18 cellular contexts compared by ENCODE assay signal in the genomic region with DNA sequence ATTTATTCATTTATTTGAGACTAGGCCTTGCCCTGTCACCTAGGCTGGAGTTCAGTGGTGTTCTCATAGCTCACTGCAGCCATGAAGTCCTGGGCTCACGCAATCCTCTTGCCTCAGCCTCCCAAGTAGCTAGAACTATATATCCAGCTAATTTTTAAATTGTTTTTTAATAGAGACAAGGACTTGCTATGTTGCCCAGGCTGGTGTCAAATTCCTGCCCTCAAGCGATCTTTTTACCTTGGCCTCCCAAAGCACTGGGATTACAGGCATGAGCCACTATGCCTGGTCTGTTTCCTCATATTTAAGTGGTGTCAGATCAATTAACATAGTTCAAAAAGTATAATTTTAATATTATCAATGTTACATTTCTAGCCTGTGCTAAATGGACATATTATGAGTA.
DNase-seq lines count a peak whose midpoint lies in the region; ATAC-seq and TF ChIP-seq lines count a peak whose summit lies in the region.
"Had no signal": no experiment of that assay in that cellular context is flagged by ENCODE, and none has a peak within 500 bp of the region (broad histone marks: within the 10 kb centered on the region; RNA-seq: fewer than 3 reads in every experiment).

No MANE protein-coding gene starts in this region.

- H3K9ac ChIP-seq in BLaER1: no peak overlapping the region

- intact Hi-C loops in PC-9 (cut with micrococcal nuclease; ENCODE audit: unreplicated experiment): loop anchor here (10.0 kb wide), 1 partner anchor 1528 kb away; a partner anchor contains a TSS

- H3K4me1 ChIP-seq in BLaER1 (peaks cover 71% of the 10 kb centered on the region), PC-9 (replicated peaks; ENCODE audit: insufficient read depth) (peaks cover 33% of the 10 kb centered on the region)

- H3K4me1 Mint-ChIP-seq in activated T-helper 17 cell treated with anti-CD3 and anti-CD28 coated beads, Interleukin-2, amount 50 U/mL, for 72 hours: peaks cover 41% of the 10 kb centered on the region

- H3K9me3 Mint-ChIP-seq in activated T-helper 17 cell treated with anti-CD3 and anti-CD28 coated beads, Interleukin-2, amount 50 U/mL, for 72 hours: no peaks in the 10 kb centered on the region
- H3K9me3 Mint-ChIP-seq: HFFc6 had no signal

- H3K27ac Mint-ChIP-seq in activated T-helper 17 cell treated with anti-CD3 and anti-CD28 coated beads, Interleukin-2, amount 50 U/mL, for 72 hours: peak overlapping the region; percentile 10
- H3K27ac Mint-ChIP-seq: HFFc6 had no signal

- peaks cover 11% of the 10 kb centered on the region for H3K79me2 ChIP-seq in PC-9 (ENCODE audit: low read depth)

- POLR2A ChIA-PET in PC-9 (lab: Charles Lee; ENCODE audit: unreplicated experiment): no interaction called here

- H4K20me1 ChIP-seq in BLaER1 (peaks cover 38% of the 10 kb centered on the region), PC-9 (ENCODE audit: insufficient read depth) (0 out of 2 replicates have a peak, but pooled peaks cover 4% of the 10 kb centered on the region)

- peak overlapping the region; percentile 15; the same call in 1 of the 2 replicates for H3K4me2 ChIP-seq in BLaER1
- no peak overlapping the region for H3K4me2 ChIP-seq in PC-9

- H3K4me3 Mint-ChIP-seq in activated T-helper 17 cell treated with anti-CD3 and anti-CD28 coated beads, Interleukin-2, amount 50 U/mL, for 72 hours: no peak overlapping the region
- H3K4me3 Mint-ChIP-seq: HFFc6 had no signal

- H3K27me3 Mint-ChIP-seq in activated T-helper 17 cell treated with anti-CD3 and anti-CD28 coated beads, Interleukin-2, amount 50 U/mL, for 72 hours: no peaks in the 10 kb centered on the region

- peaks cover 15% of the 10 kb centered on the region for H3K36me3 ChIP-seq in BLaER1
- H3K36me3 ChIP-seq in PC-9 (ENCODE audit: low read depth): no peaks in the 10 kb centered on the region
- H3K36me3 ChIP-seq: SJSA1 had no signal

- peak; percentile 47 for DNase-seq in ELF-1 (ENCODE audit: low read depth, low spot score)
- DNase-seq in PC-9: peak; percentile 15 to 44
- DNase-seq in DMS153 (lab: John Stamatoyannopoulos, UW): no peak
- no peak for DNase-seq in GM13977 (ENCODE audit: low spot score)
- DNase-seq in DMS114 treated with DMSO at 0.1 percent for 48 hours (lab: John Stamatoyannopoulos, UW; ENCODE audit: unreplicated experiment): no peak
- no peak for DNase-seq in stimulated activated CD8-positive, alpha-beta memory T cell treated with anti-CD3 and anti-CD28 coated beads, Interleukin-4, amount 100 ng/mL, for 48 hours
- DNase-seq: COR-L47, DMS 273 treated with DMSO at 0.1 percent for 48 hours, GF-D8, HFFc6, NCI-H1105 treated with DMSO at 0.1 percent for 48 hours, NCI-H1694, NCI-H2081 treated with DMSO at 0.1 percent for 48 hours, NCI-H345, NCI-H524 treated with DMSO at 0.1 percent for 48 hours had no signal

- H3K27ac ChIP-seq in BLaER1 (no peak overlapping the region), PC-9 (no peak overlapping the region)
- H3K27ac ChIP-seq: SJSA1 had no signal

- peaks cover 17% of the 10 kb centered on the region for H3F3A ChIP-seq in PC-9 (ENCODE audit: insufficient read depth, low read depth)

- TF ChIP-seq CTCF in PC-9 (conservative IDR thresholded peaks at IDR 0.05): no peak
- TF ChIP-seq CTCF in GM13977 (IDR thresholded peaks at IDR 0.05; ENCODE audit: extremely low read depth, insufficient read depth, missing control alignments): no peak

- ATAC-seq in activated T-helper 17 cell treated with anti-CD3 and anti-CD28 coated beads, Interleukin-2, amount 50 U/mL, for 72 hours (replicated peaks): no peak

- no peaks in the 10 kb centered on the region for H3K9me3 ChIP-seq in BLaER1
- no peaks in the 10 kb centered on the region for H3K9me3 ChIP-seq in PC-9 (ENCODE audit: insufficient read depth, low read depth)
- H3K9me3 ChIP-seq: SJSA1 had no signal

- H3K27me3 ChIP-seq in BLaER1 (no peaks in the 10 kb centered on the region), PC-9 (ENCODE audit: insufficient read depth, low read depth) (no peaks in the 10 kb centered on the region)
- H3K27me3 ChIP-seq: SJSA1 had no signal

- no peak overlapping the region for H2AFZ ChIP-seq in PC-9

- CTCF ChIA-PET in PC-9 (lab: Charles Lee): no interaction called here

- no TSS peak for BruUV-seq in PC-9 (replicated peaks; lab: Mats Ljungman, UMichigan)

- in situ Hi-C loops in GM13977 (cut with MboI; ENCODE audit: low pct_unique_long_range_greater_than_20kb, low sequenced_read_pairs, unreplicated experiment): loop anchor here (10.0 kb wide), 1 partner anchor 58 kb away; no protein-coding TSS in a partner anchor

- no peak overlapping the region for H3K4me3 ChIP-seq in BLaER1
- no peak overlapping the region for H3K4me3 ChIP-seq in PC-9
- H3K4me3 ChIP-seq: SJSA1 had no signal

- no peaks in the 10 kb centered on the region for H3K9me2 ChIP-seq in PC-9 (ENCODE audit: insufficient read depth)

- H3K36me3 Mint-ChIP-seq in activated T-helper 17 cell treated with anti-CD3 and anti-CD28 coated beads, Interleukin-2, amount 50 U/mL, for 72 hours (ENCODE audit: low read depth): peaks cover 24% of the 10 kb centered on the region

Comparison
In these comparisons a context has a peak if more than half of its experiments do, and no peak if none do; other contexts are left out.
1. DNase-seq: peak in ELF-1 (single experiment) and PC-9 (2 of 2); none in DMS153 (single experiment), GM13977 (single experiment), DMS114 treated with DMSO at 0.1 percent for 48 hours (single experiment) and stimulated activated CD8-positive, alpha-beta memory T cell treated with anti-CD3 and anti-CD28 coated beads, Interleukin-4, amount 100 ng/mL, for 48 hours (single experiment).